ENCODE assay signal across 24 cellular contexts in genomic region chr7:134421998-134422397, GRCh38. TPM values are rescaled to one million over a fixed set of nuclear protein-coding genes. Genes with fewer than 3 reads are reported as not detected.
DNase-seq lines count a peak whose midpoint lies in the region; ATAC-seq and TF ChIP-seq lines count a peak whose summit lies in the region.
"Had no signal": no experiment of that assay in that cellular context is flagged by ENCODE, and none has a peak within 500 bp of the region (broad histone marks: within the 10 kb centered on the region; RNA-seq: fewer than 3 reads in every experiment).

No MANE protein-coding gene starts in this region.

- H3K9me3 ChIP-seq in BLaER1 = no peaks in the 10 kb centered on the region
- no peaks in the 10 kb centered on the region for H3K9me3 ChIP-seq in neuronal stem cell (replicated peaks in 1 of 2; ENCODE audit: control insufficient read depth in 2 of 2, insufficient read depth in 1 of 2, low read depth in 1 of 2, low read length in 2 of 2)
- H3K9me3 ChIP-seq in psoas muscle = no peaks in the 10 kb centered on the region
- H3K9me3 ChIP-seq: suprapubic skin had no signal

- ATAC-seq in GM21786 (IDR thresholded peaks at IDR 0.05; ENCODE audit: unreplicated experiment) (no peak), psoas muscle (no peak), GM21526 (IDR thresholded peaks at IDR 0.05; ENCODE audit: low FRiP score, unreplicated experiment) (no peak)
- ATAC-seq: stimulated activated effector memory CD8-positive, alpha-beta T cell treated with anti-CD3 and anti-CD28 coated beads, Interleukin-12 subunit alpha, Interleukin-12 subunit beta, amount 100 ng/mL, for 72 hours had no signal

- H3K9ac ChIP-seq in BLaER1 = peak overlapping the region; percentile 41; the same call in 1 of the 2 replicates
- H3K9ac ChIP-seq in neuronal stem cell (ENCODE audit: low read depth, low read length, poor library complexity) = no peak overlapping the region

- H2BK15ac ChIP-seq in neuronal stem cell (ENCODE audit: low read length) = no peak overlapping the region

- peaks cover 48% of the 10 kb centered on the region for H3K4me1 ChIP-seq in BLaER1
- H3K4me1 ChIP-seq in neuronal stem cell (ENCODE audit: control insufficient read depth in 2 of 2, insufficient read depth in 1 of 2, low read depth in 1 of 2, low read length in 2 of 2) = peaks cover 0 to 3% of the 10 kb centered on the region in 2 donors
- H3K4me1 ChIP-seq in psoas muscle = no peaks in the 10 kb centered on the region
- H3K4me1 ChIP-seq: suprapubic skin had no signal

- no peak overlapping the region for H2BK12ac ChIP-seq in neuronal stem cell (ENCODE audit: low read length)

- no peaks in the 10 kb centered on the region for H4K20me1 ChIP-seq in BLaER1

- H2AK5ac ChIP-seq in neuronal stem cell (ENCODE audit: low read depth, low read length) = peak overlapping the region; percentile 34

- no peaks in the 10 kb centered on the region for H3K27me3 ChIP-seq in BLaER1
- no peaks in the 10 kb centered on the region for H3K27me3 ChIP-seq in neuronal stem cell (ENCODE audit: control insufficient read depth in 3 of 3, insufficient read depth in 3 of 3, low read depth in 1 of 3, low read length in 3 of 3)
- H3K27me3 ChIP-seq in psoas muscle (ENCODE audit: insufficient read depth in 3 of 3, low read length in 2 of 3) = peaks cover 0 to 1% (median 0%) of the 10 kb centered on the region in 3 donors
- H3K27me3 ChIP-seq: suprapubic skin had no signal

- H3K27ac ChIP-seq in BLaER1 (peak overlapping the region; percentile 84), neuronal stem cell (replicated peaks; ENCODE audit: low read length) (no peak overlapping the region), psoas muscle (no peak overlapping the region)
- H3K27ac ChIP-seq: epithelial cell of prostate, PC-9, suprapubic skin, VCaP had no signal

- no peak for TF ChIP-seq CTCF in psoas muscle (IDR thresholded peaks at IDR 0.05)

- WGBS in neuronal stem cell (ENCODE audit: extremely low coverage in 2 of 2, insufficient read length in 2 of 2, insufficient replicate concordance in 1 of 2), 2 donors = no CpG with 5 or more reads among the region's 3 CpGs
- WGBS in psoas muscle, 3 donors = 15 to 28% (median 26%) methylated on average over 3 of the region's 3 CpGs

- no peak overlapping the region for H4K8ac ChIP-seq in neuronal stem cell (ENCODE audit: low read depth, low read length)

- peak; percentile 88 for DNase-seq in LHCN-M2 (ENCODE audit: low read depth)
- DNase-seq in dermis blood vessel endothelial cell = peak; percentile 30
- no peak for DNase-seq in neuronal stem cell (ENCODE audit: low spot score)
- DNase-seq in psoas muscle = no peak
- DNase-seq in stimulated activated CD4-positive, alpha-beta T cell treated with anti-CD3 and anti-CD28 coated beads, Interleukin-4, amount 100 ng/mL, for 24 hours = no peak
- DNase-seq: activated CD4-positive, alpha-beta T cell treated with anti-CD3 and anti-CD28 coated beads, Interleukin-2, amount 50 U/mL, for 1 hour; activated CD8-positive, alpha-beta memory T cell treated with anti-CD3 and anti-CD28 coated beads, Interleukin-2, amount 50 U/mL, for 4 hours; CD8-positive, alpha-beta memory T cell; cortex of kidney; DMS79; IMR-90; kidney; NCI-H1694; NCI-H82; PC-9; right cardiac atrium had no signal

- intact Hi-C loops in psoas muscle (cut with DNase I) = no loop called here

- no peak overlapping the region for H2AFZ ChIP-seq in neuronal stem cell (ENCODE audit: low read length)
- H2AFZ ChIP-seq: PC-9 had no signal

- no peaks in the 10 kb centered on the region for H3K79me1 ChIP-seq in neuronal stem cell (ENCODE audit: low read depth, low read length)

- H2BK5ac ChIP-seq in neuronal stem cell (ENCODE audit: low read length) = no peak overlapping the region

- H3K14ac ChIP-seq in neuronal stem cell (ENCODE audit: low read length) = no peak overlapping the region

- no peak overlapping the region for H3K4me3 ChIP-seq in BLaER1
- H3K4me3 ChIP-seq in neuronal stem cell (ENCODE audit: low read length in 2 of 2) = no peak overlapping the region
- H3K4me3 ChIP-seq in psoas muscle = no peak overlapping the region
- H3K4me3 ChIP-seq: lung, PC-9, suprapubic skin had no signal

- H3K36me3 ChIP-seq in BLaER1 (no peaks in the 10 kb centered on the region), neuronal stem cell (replicated peaks in 1 of 2; ENCODE audit: control insufficient read depth in 2 of 2, insufficient read depth in 2 of 2, low read length in 2 of 2) (no peaks in the 10 kb centered on the region), psoas muscle (ENCODE audit: insufficient read depth in 1 of 2, low read depth in 1 of 2) (no peaks in the 10 kb centered on the region)
- H3K36me3 ChIP-seq: suprapubic skin had no signal

- H3K18ac ChIP-seq in neuronal stem cell (ENCODE audit: low read length) = no peak overlapping the region

- H2BK120ac ChIP-seq in neuronal stem cell (ENCODE audit: low read depth, low read length) = no peak overlapping the region

- no peak overlapping the region for H3K23ac ChIP-seq in neuronal stem cell (ENCODE audit: low read depth, low read length, poor library complexity)

- H3K4me2 ChIP-seq in BLaER1 = peak overlapping the region; percentile 85
- H3K4me2 ChIP-seq in neuronal stem cell (ENCODE audit: insufficient read depth, low read length, poor library complexity, severe bottlenecking) = no peak overlapping the region

- no peak overlapping the region for H4K91ac ChIP-seq in neuronal stem cell (ENCODE audit: low read depth, low read length, poor library complexity)

- no peak overlapping the region for H3K4ac ChIP-seq in neuronal stem cell (ENCODE audit: low read length)

RNA-seq across cellular contexts. Expression of gene AKR1B1, which starts 36.9 kb away (rescaled TPM):
- total RNA-seq in LHCN-M2 (2014; rRNA removed) (126 and 146 TPM in 2 replicates), dermis blood vessel endothelial cell (43.4 and 65.0 TPM in 2 replicates), psoas muscle (100 to 1,000 TPM; 188 to 266 (median 197) TPM)
- polyA plus RNA-seq in LHCN-M2 (2012) = 481 TPM
- 127 TPM for polyA plus RNA-seq in neuronal stem cell (2013, experiment 1 of 2)
- 127 TPM for polyA plus RNA-seq in neuronal stem cell (2013, experiment 2 of 2)
- polyA plus RNA-seq in psoas muscle = 100 to 1,000 TPM; 147 to 274 (median 216) TPM

Comparison
In these comparisons a context has a peak if more than half of its experiments do, and no peak if none do; other contexts are left out.
1. DNase-seq: peak in LHCN-M2 (single experiment) and dermis blood vessel endothelial cell (single experiment); none in neuronal stem cell (single experiment), psoas muscle (0 of 2) and stimulated activated CD4-positive, alpha-beta T cell treated with anti-CD3 and anti-CD28 coated beads, Interleukin-4, amount 100 ng/mL, for 24 hours (single experiment).